In genomic region chr5:107469485-107469884, GRCh38 we compare ENCODE assay signal across 10 cellular contexts.
DNase-seq lines count a peak whose midpoint lies in the region; ATAC-seq, FAIRE-seq and TF ChIP-seq lines count a peak whose summit lies in the region.
"Had no signal": no experiment of that assay in that cellular context is flagged by ENCODE, and none has a peak within 500 bp of the region (broad histone marks: within the 10 kb centered on the region; RNA-seq: fewer than 3 reads in every experiment).

No MANE protein-coding gene starts in this region.

- peak overlapping the region; percentile 97 for H3K27ac Mint-ChIP-seq in astrocyte (ENCODE audit: unreplicated experiment)
- H3K27ac Mint-ChIP-seq in activated CD4-positive, alpha-beta memory T cell treated with anti-CD3 and anti-CD28 coated beads, Interleukin-2, amount 10 ng/mL, durations not matched to agents 7 days and 5 days: no peak overlapping the region

- no peak for FAIRE-seq in astrocyte (lab: Jason Lieb, UNC)

- H3K4me1 ChIP-seq in astrocyte (ENCODE audit: insufficient read depth, low read length): peaks cover 30% of the 10 kb centered on the region

- intact Hi-C loops in left colon (cut with DNase I, micrococcal nuclease): no loop called here

- H3K27me3 Mint-ChIP-seq in astrocyte (ENCODE audit: low read depth, unreplicated experiment): no peaks in the 10 kb centered on the region
- peaks cover 6% of the 10 kb centered on the region for H3K27me3 Mint-ChIP-seq in activated CD4-positive, alpha-beta memory T cell treated with anti-CD3 and anti-CD28 coated beads, Interleukin-2, amount 10 ng/mL, durations not matched to agents 7 days and 5 days

- H3K27ac ChIP-seq in astrocyte (ENCODE audit: low read depth, low read length): peak overlapping the region; percentile 80

- DNase-seq in AG08395 (ENCODE audit: low spot score): peak; percentile 76
- peak; percentile 85 for DNase-seq in HS-5 (ENCODE audit: low read depth)
- peak; percentile 96 for DNase-seq in astrocyte (ENCODE audit: low read depth)
- peak; percentile 98 for DNase-seq in kidney tubule cell (ENCODE audit: low spot score)
- no peak for DNase-seq in activated CD4-positive, alpha-beta memory T cell treated with anti-CD3 and anti-CD28 coated beads, Interleukin-2, amount 10 ng/mL, durations not matched to agents 7 days and 5 days
- DNase-seq in NCI-H2227 (lab: John Stamatoyannopoulos, UW; ENCODE audit: unreplicated experiment): no peak
- DNase-seq in NCI-H187 treated with DMSO at 0.1 percent for 48 hours (lab: John Stamatoyannopoulos, UW): no peak
- DNase-seq in left colon: no peak
- DNase-seq: DMS79 treated with DMSO at 0.1 percent for 48 hours, NCI-H82 had no signal

- no peaks in the 10 kb centered on the region for H3K9me3 ChIP-seq in astrocyte (ENCODE audit: insufficient read depth, low read depth, low read length)

- H3K9ac ChIP-seq in astrocyte (ENCODE audit: low read length): peak overlapping the region; percentile 56

- no peak overlapping the region for H3K4me3 Mint-ChIP-seq in astrocyte (ENCODE audit: unreplicated experiment)
- H3K4me3 Mint-ChIP-seq in activated CD4-positive, alpha-beta memory T cell treated with anti-CD3 and anti-CD28 coated beads, Interleukin-2, amount 10 ng/mL, durations not matched to agents 7 days and 5 days: no peak overlapping the region

- ATAC-seq in left colon: no peak

- no peaks in the 10 kb centered on the region for H4K20me1 ChIP-seq in astrocyte (ENCODE audit: insufficient read depth, low read length)

- CTCF ChIA-PET in activated CD4-positive, alpha-beta memory T cell treated with anti-CD3 and anti-CD28 coated beads, Interleukin-2, amount 10 ng/mL, durations not matched to agents 7 days and 5 days (lab: Charles Lee): no interaction called here

- POLR2A ChIA-PET in activated CD4-positive, alpha-beta memory T cell treated with anti-CD3 and anti-CD28 coated beads, Interleukin-2, amount 10 ng/mL, durations not matched to agents 7 days and 5 days (lab: Charles Lee): no interaction called here

- peaks cover 2% of the 10 kb centered on the region for H3K9me3 Mint-ChIP-seq in astrocyte (ENCODE audit: unreplicated experiment)
- H3K9me3 Mint-ChIP-seq in activated CD4-positive, alpha-beta memory T cell treated with anti-CD3 and anti-CD28 coated beads, Interleukin-2, amount 10 ng/mL, durations not matched to agents 7 days and 5 days: no peaks in the 10 kb centered on the region

- H3K4me3 ChIP-seq in astrocyte (ENCODE audit: insufficient read depth, low read depth, low read length): peak overlapping the region; percentile 14

- TF ChIP-seq CTCF in astrocyte (IDR thresholded peaks at IDR 0.05; ENCODE audit: insufficient read depth, low read depth, low read length): no peak

- H3K36me3 ChIP-seq in astrocyte (ENCODE audit: insufficient read depth, low read length): no peaks in the 10 kb centered on the region

- peaks cover 76% of the 10 kb centered on the region for H3K4me1 Mint-ChIP-seq in astrocyte (ENCODE audit: low read depth, unreplicated experiment)
- H3K4me1 Mint-ChIP-seq in activated CD4-positive, alpha-beta memory T cell treated with anti-CD3 and anti-CD28 coated beads, Interleukin-2, amount 10 ng/mL, durations not matched to agents 7 days and 5 days: peaks cover 4% of the 10 kb centered on the region

- H3K36me3 Mint-ChIP-seq in astrocyte (ENCODE audit: low read depth, unreplicated experiment): peaks cover 2% of the 10 kb centered on the region
- H3K36me3 Mint-ChIP-seq in activated CD4-positive, alpha-beta memory T cell treated with anti-CD3 and anti-CD28 coated beads, Interleukin-2, amount 10 ng/mL, durations not matched to agents 7 days and 5 days (ENCODE audit: low read depth): no peaks in the 10 kb centered on the region

- peak overlapping the region; percentile 38 for H2AFZ ChIP-seq in astrocyte (ENCODE audit: low read depth, low read length)

- peak overlapping the region; percentile 77 for H3K4me2 ChIP-seq in astrocyte (ENCODE audit: low read length)

- no peaks in the 10 kb centered on the region for H3K27me3 ChIP-seq in astrocyte (ENCODE audit: insufficient read depth, low read length)

- no peaks in the 10 kb centered on the region for H3K79me2 ChIP-seq in astrocyte (ENCODE audit: insufficient read depth, low read length)

Comparison
In these comparisons a context has a peak if more than half of its experiments do, and no peak if none do; other contexts are left out.
1. DNase-seq: peak in AG08395 (single experiment), HS-5 (single experiment), astrocyte (single experiment) and kidney tubule cell (single experiment); none in activated CD4-positive, alpha-beta memory T cell treated with anti-CD3 and anti-CD28 coated beads, Interleukin-2, amount 10 ng/mL, durations not matched to agents 7 days and 5 days (single experiment), NCI-H2227 (single experiment), NCI-H187 treated with DMSO at 0.1 percent for 48 hours (single experiment) and left colon (0 of 2).